ENCODE assay signal across 15 cellular contexts in the genomic region with DNA sequence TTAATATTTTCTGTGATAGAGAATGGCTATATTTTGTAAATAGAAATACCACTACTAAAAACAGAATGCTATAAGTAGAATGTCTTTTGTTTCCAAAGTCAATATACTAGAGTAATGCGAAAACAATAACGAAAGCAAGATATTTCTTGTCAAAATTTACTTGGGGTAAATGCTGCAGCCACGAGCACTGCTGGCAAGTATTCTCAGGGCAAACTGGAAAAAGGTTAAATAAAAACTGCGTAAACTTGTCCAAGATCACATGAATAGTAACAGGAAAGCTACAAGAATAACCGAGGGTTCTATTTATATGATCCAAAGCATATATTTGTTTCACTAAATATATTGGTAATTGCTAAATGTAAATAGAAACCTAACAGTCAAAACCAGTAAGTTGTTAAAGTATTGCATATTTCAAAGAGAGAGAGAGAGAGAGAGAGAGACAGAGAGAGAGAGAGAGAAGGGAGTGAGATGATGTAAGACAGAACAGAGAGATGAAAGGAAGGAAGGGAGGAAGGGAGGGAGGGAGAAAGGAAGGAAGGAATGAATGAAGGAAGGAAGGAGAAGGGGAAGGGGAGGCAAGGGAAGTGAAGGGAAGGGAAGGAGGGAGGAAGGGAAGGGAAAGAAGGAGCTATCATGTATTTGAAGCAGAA.
"Had no signal": no experiment of that assay in that cellular context is flagged by ENCODE, and none has a peak within 500 bp of the region (broad histone marks: within the 10 kb centered on the region; RNA-seq: fewer than 3 reads in every experiment).

No MANE protein-coding gene starts in this region.

- ATAC-seq: foreskin keratinocyte had no signal

- H3K4me1 Mint-ChIP-seq: endodermal cell, immature natural killer cell, naive B cell had no signal

- H3K27ac Mint-ChIP-seq: endodermal cell, immature natural killer cell, naive B cell had no signal

- H3K36me3 Mint-ChIP-seq: immature natural killer cell, naive B cell had no signal

- DNase-seq: effector CD4-positive, alpha-beta T cell; endodermal cell; erythroblast; foreskin keratinocyte; immature natural killer cell; left ventricle myocardium inferior; mesenchymal stem cell; naive B cell; small intestine; stimulated activated CD4-positive, alpha-beta T cell treated with anti-CD3 and anti-CD28 coated beads, Interleukin-12 subunit alpha, Interleukin-12 subunit beta, amount 100 ng/mL, for 4 hours; stimulated activated naive CD4-positive, alpha-beta T cell treated with Interleukin-2 at 50 U/mL for 16 hours; tibial artery; upper lobe of left lung; uterus had no signal

- H3K27me3 Mint-ChIP-seq: naive B cell had no signal

- H3K4me3 Mint-ChIP-seq: endodermal cell, immature natural killer cell, naive B cell, nephron had no signal

- H3K9me3 Mint-ChIP-seq: endodermal cell, nephron had no signal
